ENCODE assay signal across 1 cellular context in the genomic region with DNA sequence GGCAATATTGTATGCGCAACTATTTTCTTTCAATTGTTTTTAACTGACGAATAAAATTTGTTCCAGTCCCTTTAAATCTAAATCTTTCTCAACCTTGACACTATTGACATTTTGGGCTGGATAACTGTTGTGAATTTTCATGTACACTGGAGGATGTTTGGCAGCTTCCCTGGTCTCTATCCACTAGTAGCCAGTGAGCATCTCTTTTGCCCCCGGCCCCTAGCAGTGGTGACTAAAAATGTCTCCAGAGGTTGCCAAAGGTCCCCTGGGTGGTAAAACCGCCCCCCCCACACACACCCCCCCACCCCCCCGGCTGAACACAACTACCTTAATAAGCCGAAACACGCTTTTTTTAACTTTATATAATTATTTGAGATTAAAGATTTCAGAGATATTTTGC.
TF ChIP-seq lines count a peak whose summit lies in the region.

No MANE protein-coding gene starts in this region.

TF ChIP-seq in HEK293, 187 proteins besides CTCF, POLR2A, EP300 and RAD21 (continued from another document):
- TF ChIP-seq ZNF510 (tag by site-specific recombination; IDR thresholded peaks at IDR 0.05; ENCODE audit: insufficient replicate concordance) (no peak), ZNF211 (tag by site-specific recombination; IDR thresholded peaks at IDR 0.05; ENCODE audit: low read depth) (no peak), ZNF76 (tag by site-specific recombination; IDR thresholded peaks at IDR 0.05; ENCODE audit: borderline replicate concordance, low read depth) (no peak), ZNF791 (tag by site-specific recombination; IDR thresholded peaks at IDR 0.05) (no peak), ZNF280D (tag by site-specific recombination; IDR thresholded peaks at IDR 0.05) (no peak), ZNF48 (tag by site-specific recombination; IDR thresholded peaks at IDR 0.05) (no peak), ZNF184 (tag by site-specific recombination; IDR thresholded peaks at IDR 0.05) (no peak), ZNF521 (tag by site-specific recombination; IDR thresholded peaks at IDR 0.05) (no peak)
